1 cellular context compared by ENCODE assay signal in the genomic region with DNA sequence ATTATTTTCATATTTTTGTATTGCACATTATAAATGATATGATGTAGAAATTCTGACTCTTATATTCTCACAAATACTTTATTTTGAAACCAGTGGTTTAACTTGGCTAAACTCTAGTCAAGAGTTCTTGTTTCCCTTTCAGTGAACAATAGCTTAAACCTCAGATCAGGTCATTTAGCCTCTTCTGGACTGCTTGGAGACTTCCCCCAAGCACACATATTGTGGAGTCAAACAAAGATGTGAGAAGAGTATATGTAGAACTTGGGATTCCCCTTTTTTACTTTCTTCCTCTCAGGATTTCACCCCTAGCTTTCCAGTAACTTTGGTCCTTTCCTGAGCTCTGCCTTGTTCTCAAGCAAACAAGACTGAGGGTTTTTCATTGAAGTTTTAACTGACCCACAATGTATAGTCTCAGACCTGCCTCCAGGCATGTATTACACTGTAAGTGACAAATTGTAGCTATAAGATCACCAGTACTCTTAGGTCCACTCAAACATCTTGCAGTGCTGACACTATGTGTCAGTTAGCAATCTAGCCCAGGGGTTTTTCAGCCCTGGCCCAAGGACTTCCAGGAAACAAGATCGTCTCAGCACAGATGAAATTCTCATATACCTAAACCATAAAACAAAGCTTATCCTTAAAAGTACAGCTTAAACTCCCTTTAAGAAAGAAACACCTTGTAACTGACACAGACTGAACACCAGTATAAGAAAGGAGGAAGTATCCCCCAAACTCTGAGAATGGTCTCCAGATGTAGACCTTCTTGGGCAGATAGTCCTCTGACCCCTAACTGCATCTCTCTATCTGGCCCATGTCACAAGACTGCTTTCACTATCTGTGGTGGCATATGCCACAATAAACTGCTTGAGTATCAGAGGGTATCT.
TF ChIP-seq lines count a peak whose summit lies in the region.

No MANE protein-coding gene starts in this region.

TF ChIP-seq in GM12878, 131 proteins besides CTCF, POLR2A, EP300 and RAD21:
- TF ChIP-seq RUNX3 (IDR thresholded peaks at IDR 0.05; ENCODE audit: low read length) (peak; percentile 21; the same call in 1 of the 2 replicates), ZNF217 (IDR thresholded peaks at IDR 0.05) (no peak), NR2C1 (IDR thresholded peaks at IDR 0.05) (no peak), POLR2AphosphoS2 (IDR thresholded peaks at IDR 0.05; ENCODE audit: low read depth, low read length) (no peak), RFX5 (IDR thresholded peaks at IDR 0.05; ENCODE audit: low read depth, low read length) (no peak)
- TF ChIP-seq, protein P1, sequence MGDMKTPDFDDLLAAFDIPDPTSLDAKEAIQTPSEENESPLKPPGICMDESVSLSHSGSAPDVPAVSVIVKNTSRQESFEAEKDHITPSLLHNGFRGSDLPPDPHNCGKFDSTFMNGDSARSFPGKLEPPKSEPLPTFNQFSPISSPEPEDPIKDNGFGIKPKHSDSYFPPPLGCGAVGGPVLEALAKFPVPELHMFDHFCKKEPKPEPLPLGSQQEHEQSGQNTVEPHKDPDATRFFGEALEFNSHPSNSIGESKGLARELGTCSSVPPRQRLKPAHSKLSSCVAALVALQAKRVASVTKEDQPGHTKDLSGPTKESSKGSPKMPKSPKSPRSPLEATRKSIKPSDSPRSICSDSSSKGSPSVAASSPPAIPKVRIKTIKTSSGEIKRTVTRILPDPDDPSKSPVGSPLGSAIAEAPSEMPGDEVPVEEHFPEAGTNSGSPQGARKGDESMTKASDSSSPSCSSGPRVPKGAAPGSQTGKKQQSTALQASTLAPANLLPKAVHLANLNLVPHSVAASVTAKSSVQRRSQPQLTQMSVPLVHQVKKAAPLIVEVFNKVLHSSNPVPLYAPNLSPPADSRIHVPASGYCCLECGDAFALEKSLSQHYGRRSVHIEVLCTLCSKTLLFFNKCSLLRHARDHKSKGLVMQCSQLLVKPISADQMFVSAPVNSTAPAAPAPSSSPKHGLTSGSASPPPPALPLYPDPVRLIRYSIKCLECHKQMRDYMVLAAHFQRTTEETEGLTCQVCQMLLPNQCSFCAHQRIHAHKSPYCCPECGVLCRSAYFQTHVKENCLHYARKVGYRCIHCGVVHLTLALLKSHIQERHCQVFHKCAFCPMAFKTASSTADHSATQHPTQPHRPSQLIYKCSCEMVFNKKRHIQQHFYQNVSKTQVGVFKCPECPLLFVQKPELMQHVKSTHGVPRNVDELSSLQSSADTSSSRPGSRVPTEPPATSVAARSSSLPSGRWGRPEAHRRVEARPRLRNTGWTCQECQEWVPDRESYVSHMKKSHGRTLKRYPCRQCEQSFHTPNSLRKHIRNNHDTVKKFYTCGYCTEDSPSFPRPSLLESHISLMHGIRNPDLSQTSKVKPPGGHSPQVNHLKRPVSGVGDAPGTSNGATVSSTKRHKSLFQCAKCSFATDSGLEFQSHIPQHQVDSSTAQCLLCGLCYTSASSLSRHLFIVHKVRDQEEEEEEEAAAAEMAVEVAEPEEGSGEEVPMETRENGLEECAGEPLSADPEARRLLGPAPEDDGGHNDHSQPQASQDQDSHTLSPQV (IDR thresholded peaks at IDR 0.05), result no peak
- TF ChIP-seq, protein P2, sequence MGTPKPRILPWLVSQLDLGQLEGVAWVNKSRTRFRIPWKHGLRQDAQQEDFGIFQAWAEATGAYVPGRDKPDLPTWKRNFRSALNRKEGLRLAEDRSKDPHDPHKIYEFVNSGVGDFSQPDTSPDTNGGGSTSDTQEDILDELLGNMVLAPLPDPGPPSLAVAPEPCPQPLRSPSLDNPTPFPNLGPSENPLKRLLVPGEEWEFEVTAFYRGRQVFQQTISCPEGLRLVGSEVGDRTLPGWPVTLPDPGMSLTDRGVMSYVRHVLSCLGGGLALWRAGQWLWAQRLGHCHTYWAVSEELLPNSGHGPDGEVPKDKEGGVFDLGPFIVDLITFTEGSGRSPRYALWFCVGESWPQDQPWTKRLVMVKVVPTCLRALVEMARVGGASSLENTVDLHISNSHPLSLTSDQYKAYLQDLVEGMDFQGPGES (IDR thresholded peaks at IDR 0.05), result no peak
- TF ChIP-seq, protein P3, sequence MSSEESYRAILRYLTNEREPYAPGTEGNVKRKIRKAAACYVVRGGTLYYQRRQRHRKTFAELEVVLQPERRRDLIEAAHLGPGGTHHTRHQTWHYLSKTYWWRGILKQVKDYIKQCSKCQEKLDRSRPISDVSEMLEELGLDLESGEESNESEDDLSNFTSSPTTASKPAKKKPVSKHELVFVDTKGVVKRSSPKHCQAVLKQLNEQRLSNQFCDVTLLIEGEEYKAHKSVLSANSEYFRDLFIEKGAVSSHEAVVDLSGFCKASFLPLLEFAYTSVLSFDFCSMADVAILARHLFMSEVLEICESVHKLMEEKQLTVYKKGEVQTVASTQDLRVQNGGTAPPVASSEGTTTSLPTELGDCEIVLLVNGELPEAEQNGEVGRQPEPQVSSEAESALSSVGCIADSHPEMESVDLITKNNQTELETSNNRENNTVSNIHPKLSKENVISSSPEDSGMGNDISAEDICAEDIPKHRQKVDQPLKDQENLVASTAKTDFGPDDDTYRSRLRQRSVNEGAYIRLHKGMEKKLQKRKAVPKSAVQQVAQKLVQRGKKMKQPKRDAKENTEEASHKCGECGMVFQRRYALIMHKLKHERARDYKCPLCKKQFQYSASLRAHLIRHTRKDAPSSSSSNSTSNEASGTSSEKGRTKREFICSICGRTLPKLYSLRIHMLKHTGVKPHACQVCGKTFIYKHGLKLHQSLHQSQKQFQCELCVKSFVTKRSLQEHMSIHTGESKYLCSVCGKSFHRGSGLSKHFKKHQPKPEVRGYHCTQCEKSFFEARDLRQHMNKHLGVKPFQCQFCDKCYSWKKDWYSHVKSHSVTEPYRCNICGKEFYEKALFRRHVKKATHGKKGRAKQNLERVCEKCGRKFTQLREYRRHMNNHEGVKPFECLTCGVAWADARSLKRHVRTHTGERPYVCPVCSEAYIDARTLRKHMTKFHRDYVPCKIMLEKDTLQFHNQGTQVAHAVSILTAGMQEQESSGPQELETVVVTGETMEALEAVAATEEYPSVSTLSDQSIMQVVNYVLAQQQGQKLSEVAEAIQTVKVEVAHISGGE (CRISPR knock-in tag; IDR thresholded peaks at IDR 0.05), result no peak
